Comparison of ENCODE assay signal across 7 cellular contexts in the genomic region with DNA sequence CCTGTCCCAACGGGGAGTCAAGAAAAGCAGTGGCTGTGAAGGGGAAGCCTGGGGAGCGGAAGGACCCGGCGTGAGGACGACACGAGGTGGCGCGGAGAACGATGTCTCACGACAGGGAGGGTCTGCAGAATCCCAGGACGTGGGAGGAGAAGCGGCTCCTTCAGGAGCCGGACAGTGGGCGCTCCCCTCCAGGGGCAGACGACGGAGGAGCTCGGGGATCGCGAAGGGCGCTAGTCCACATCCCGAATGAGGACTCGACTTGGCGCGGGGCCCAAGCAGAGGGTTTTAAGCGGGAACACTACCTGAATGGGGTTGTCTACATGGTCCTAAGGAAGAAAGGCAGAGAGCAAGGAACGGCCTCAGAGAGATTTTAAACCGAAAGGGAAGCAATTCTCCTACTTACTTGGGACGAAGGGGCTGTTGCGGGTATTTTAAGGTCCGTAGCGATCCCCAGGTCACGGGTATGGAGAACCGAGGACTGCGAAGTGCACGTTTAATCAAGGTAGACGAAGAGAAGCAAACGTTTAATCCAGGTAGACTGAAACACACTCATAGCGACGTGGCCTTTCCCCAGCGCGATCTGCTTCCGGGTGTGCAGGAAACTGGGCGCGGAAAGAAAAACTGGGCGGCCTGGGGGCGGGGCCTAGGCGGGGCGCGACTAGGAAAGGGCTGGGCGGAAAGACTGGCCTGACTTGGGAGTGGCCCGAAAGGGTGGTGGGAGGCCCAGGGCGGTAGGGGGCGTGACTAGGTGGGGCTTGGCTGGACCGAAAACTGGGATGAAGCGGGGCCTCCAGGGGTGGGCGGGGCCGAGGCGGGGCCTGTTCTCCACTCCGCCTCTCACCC. TPM values are rescaled to one million over a fixed set of nuclear protein-coding genes. Genes with fewer than 3 reads are reported as not detected.
DNase-seq lines count a peak whose midpoint lies in the region; ATAC-seq and TF ChIP-seq lines count a peak whose summit lies in the region.

A gene (minus strand): TSS at position 594 of the 843 bp plus-strand sequence. CDS start 10,964 bp downstream, outside the sequence.

- H3K36me3 Mint-ChIP-seq in activated CD4-positive, alpha-beta memory T cell treated with anti-CD3 and anti-CD28 coated beads, Interleukin-2, amount 10 ng/mL, durations not matched to agents 7 days and 5 days (ENCODE audit: low read depth), result peaks cover 68% of the 10 kb centered on the region

- H3K4me3 ChIP-seq in dorsolateral prefrontal cortex (peak within 1 kb of the TSS; percentile 58 to 99 (median 87)), right lobe of liver (peak within 1 kb of the TSS; percentile 68 to 76 (median 72))

- H3K4me3 Mint-ChIP-seq in activated CD4-positive, alpha-beta memory T cell treated with anti-CD3 and anti-CD28 coated beads, Interleukin-2, amount 10 ng/mL, durations not matched to agents 7 days and 5 days, result peak within 1 kb of the TSS; percentile 89

- no peaks in the 10 kb centered on the region for H3K27me3 Mint-ChIP-seq in activated CD4-positive, alpha-beta memory T cell treated with anti-CD3 and anti-CD28 coated beads, Interleukin-2, amount 10 ng/mL, durations not matched to agents 7 days and 5 days

- no peak for TF ChIP-seq POLR2A in right lobe of liver (IDR thresholded peaks at IDR 0.05)

- peak in 39 of 56 donors; percentile 8 to 57 (median 24) for TF ChIP-seq CTCF in dorsolateral prefrontal cortex (IDR thresholded peaks at IDR 0.05 in 54 of 56, conservative IDR thresholded peaks at IDR 0.05 in 2 of 56; ENCODE audit: low read depth in 1 of 56, partially characterized antibody in 56 of 56)
- peak in 2 of 4 donors; percentile 6 to 11 for TF ChIP-seq CTCF in right lobe of liver (IDR thresholded peaks at IDR 0.05)

- CTCF ChIA-PET in activated CD4-positive, alpha-beta memory T cell treated with anti-CD3 and anti-CD28 coated beads, Interleukin-2, amount 10 ng/mL, durations not matched to agents 7 days and 5 days (lab: Charles Lee), result no interaction called here

- H3K27ac ChIP-seq in dorsolateral prefrontal cortex, result peak within 1 kb of the TSS in 38 of 59 donors; percentile 5 to 77 (median 48)
- peak within 1 kb of the TSS in 2 of 3 donors; percentile 2 to 8 for H3K27ac ChIP-seq in right lobe of liver

- H3K27ac Mint-ChIP-seq in activated CD4-positive, alpha-beta memory T cell treated with anti-CD3 and anti-CD28 coated beads, Interleukin-2, amount 10 ng/mL, durations not matched to agents 7 days and 5 days, result peak within 1 kb of the TSS; percentile 88

- peaks cover 0 to 2% (median 0%) of the 10 kb centered on the region in 4 donors for H3K36me3 ChIP-seq in right lobe of liver

- WGBS in right lobe of liver (ENCODE audit: insufficient coverage, low coverage, low lambda C conversion rate, missing lambda C conversion rate), result under 1% methylated on average over 39 of the region's 59 CpGs

- H3K4me1 Mint-ChIP-seq in activated CD4-positive, alpha-beta memory T cell treated with anti-CD3 and anti-CD28 coated beads, Interleukin-2, amount 10 ng/mL, durations not matched to agents 7 days and 5 days, result peaks cover 34% of the 10 kb centered on the region

- ATAC-seq in GM18511 (IDR thresholded peaks at IDR 0.05; ENCODE audit: unreplicated experiment), result peak; percentile 98
- ATAC-seq in HG03159 (IDR thresholded peaks at IDR 0.05; ENCODE audit: unreplicated experiment), result peak; percentile 91
- peak; percentile 99 to 100 (median 100) for ATAC-seq in right lobe of liver

- H3K9me3 Mint-ChIP-seq in activated CD4-positive, alpha-beta memory T cell treated with anti-CD3 and anti-CD28 coated beads, Interleukin-2, amount 10 ng/mL, durations not matched to agents 7 days and 5 days, result peaks cover 53% of the 10 kb centered on the region

- peaks cover 0 to 12% (median 0%) of the 10 kb centered on the region in 4 donors for H3K4me1 ChIP-seq in right lobe of liver

- intact Hi-C loops in dorsolateral prefrontal cortex (cut with DNase I), result loop anchor here in 1 of 2 donors (2.0 kb wide), 1 partner anchor 45 kb away; no protein-coding TSS in a partner anchor
- intact Hi-C loops in right lobe of liver (cut with DNase I), result no loop called here

- DNase-seq in NCI-H524 (lab: John Stamatoyannopoulos, UW), result peak; percentile 68 to 84
- peak; percentile 90 for DNase-seq in activated CD4-positive, alpha-beta memory T cell treated with anti-CD3 and anti-CD28 coated beads, Interleukin-2, amount 10 ng/mL, durations not matched to agents 7 days and 5 days
- peak; percentile 83 to 96 (median 92) for DNase-seq in dorsolateral prefrontal cortex
- peak; percentile 91 to 93 (median 92) for DNase-seq in right lobe of liver
- peak; percentile 80 to 84 for DNase-seq in stimulated activated CD4-positive, alpha-beta T cell treated with anti-CD3 and anti-CD28 coated beads, Interleukin-2, amount 100 ng/mL, for 48 hours

- peaks cover 0 to 19% (median 4%) of the 10 kb centered on the region in 4 donors for H3K9me3 ChIP-seq in right lobe of liver

- no peaks in the 10 kb centered on the region for H3K27me3 ChIP-seq in dorsolateral prefrontal cortex
- H3K27me3 ChIP-seq in right lobe of liver, result no peaks in the 10 kb centered on the region

- POLR2A ChIA-PET in activated CD4-positive, alpha-beta memory T cell treated with anti-CD3 and anti-CD28 coated beads, Interleukin-2, amount 10 ng/mL, durations not matched to agents 7 days and 5 days (lab: Charles Lee), result no interaction called here

RNA-seq across cellular contexts. Expression of the gene that starts here (rescaled TPM):
- total RNA-seq in activated CD4-positive, alpha-beta memory T cell treated with anti-CD3 and anti-CD28 coated beads, Interleukin-2, amount 10 ng/mL, durations not matched to agents 7 days and 5 days, result 10 to 100 TPM; 26.7 to 28.5 TPM
- total RNA-seq in dorsolateral prefrontal cortex (10 to 100 TPM; 19.5 to 42.8 (median 30.5) TPM), right lobe of liver (1 to 10 TPM; 2.8 to 8.7 (median 5.8) TPM)

Comparison
In these comparisons a context has a peak if more than half of its experiments do, and no peak if none do; other contexts are left out.
1. Peak in every context shown above with its lines: DNase-seq, ATAC-seq, H3K4me3 ChIP-seq and H3K27ac ChIP-seq.